In the genomic region with DNA sequence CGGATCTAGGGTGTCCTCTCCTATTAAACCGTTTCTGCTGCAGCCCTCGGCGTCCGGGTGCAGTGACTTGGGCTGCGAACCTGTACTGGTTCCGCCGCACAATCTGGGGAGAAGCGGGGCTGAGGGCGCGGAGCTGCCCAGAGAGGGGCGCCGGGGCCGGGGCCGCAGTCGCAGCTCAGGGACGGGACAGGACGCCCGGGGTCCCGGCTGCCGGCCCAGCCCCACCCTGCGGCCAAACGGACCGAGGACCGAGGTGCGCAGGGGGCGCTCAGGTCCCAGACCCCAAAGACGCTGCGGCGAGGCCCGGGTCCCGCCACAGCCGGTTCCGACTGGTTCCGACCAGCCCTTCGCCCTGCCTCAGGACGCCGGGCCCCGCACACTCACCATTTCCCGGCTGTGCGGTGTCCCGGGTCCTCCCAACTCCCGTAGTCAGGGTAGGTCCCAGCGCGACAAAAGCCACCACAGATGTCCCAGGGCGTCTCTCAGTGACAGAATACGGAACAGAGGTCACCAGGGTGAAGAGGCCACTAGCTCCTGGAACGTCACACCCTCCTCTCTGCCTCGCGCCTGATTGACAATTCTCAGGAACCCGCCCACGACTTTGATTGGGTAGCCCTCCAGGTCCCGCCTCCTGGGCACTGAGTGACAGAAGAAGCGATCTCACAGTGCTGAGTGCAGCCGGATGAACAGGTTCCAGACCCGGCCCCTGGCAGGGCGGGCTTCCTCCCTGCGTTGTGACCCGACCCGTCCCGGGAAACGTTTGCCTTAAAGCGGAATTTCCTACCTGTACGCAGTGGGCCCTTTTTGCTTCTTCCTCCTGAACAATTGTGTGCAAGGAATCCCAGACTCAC, we compare ENCODE assay signal across 1 cellular context.
TF ChIP-seq lines count a peak whose summit lies in the region.

ZNF44 (minus strand) TSS at position 576 of the 851 bp plus-strand sequence; CDS start at position 387, 189 bp downstream.

TF ChIP-seq in HepG2, 621 proteins besides CTCF, POLR2A, EP300 and RAD21 (continued from another document and continues in another):
- TF ChIP-seq, protein P1, sequence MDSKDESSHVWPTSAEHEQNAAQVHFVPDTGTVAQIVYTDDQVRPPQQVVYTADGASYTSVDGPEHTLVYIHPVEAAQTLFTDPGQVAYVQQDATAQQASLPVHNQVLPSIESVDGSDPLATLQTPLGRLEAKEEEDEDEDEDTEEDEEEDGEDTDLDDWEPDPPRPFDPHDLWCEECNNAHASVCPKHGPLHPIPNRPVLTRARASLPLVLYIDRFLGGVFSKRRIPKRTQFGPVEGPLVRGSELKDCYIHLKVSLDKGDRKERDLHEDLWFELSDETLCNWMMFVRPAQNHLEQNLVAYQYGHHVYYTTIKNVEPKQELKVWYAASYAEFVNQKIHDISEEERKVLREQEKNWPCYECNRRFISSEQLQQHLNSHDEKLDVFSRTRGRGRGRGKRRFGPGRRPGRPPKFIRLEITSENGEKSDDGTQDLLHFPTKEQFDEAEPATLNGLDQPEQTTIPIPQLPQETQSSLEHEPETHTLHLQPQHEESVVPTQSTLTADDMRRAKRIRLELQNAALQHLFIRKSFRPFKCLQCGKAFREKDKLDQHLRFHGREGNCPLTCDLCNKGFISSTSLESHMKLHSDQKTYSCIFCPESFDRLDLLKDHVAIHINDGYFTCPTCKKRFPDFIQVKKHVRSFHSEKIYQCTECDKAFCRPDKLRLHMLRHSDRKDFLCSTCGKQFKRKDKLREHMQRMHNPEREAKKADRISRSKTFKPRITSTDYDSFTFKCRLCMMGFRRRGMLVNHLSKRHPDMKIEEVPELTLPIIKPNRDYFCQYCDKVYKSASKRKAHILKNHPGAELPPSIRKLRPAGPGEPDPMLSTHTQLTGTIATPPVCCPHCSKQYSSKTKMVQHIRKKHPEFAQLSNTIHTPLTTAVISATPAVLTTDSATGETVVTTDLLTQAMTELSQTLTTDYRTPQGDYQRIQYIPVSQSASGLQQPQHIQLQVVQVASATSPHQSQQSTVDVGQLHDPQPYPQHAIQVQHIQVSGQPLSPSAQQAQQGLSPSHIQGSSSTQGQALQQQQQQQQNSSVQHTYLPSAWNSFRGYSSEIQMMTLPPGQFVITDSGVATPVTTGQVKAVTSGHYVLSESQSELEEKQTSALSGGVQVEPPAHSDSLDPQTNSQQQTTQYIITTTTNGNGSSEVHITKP (CRISPR knock-in tag; IDR thresholded peaks at IDR 0.05; ENCODE audit: low read depth) = no peak
- TF ChIP-seq SNAPC2 (CRISPR knock-in tag; IDR thresholded peaks at IDR 0.05) = 0 out of 2 replicates have a peak, but pooled peaks have one; percentile 32
- TF ChIP-seq, protein P2, sequence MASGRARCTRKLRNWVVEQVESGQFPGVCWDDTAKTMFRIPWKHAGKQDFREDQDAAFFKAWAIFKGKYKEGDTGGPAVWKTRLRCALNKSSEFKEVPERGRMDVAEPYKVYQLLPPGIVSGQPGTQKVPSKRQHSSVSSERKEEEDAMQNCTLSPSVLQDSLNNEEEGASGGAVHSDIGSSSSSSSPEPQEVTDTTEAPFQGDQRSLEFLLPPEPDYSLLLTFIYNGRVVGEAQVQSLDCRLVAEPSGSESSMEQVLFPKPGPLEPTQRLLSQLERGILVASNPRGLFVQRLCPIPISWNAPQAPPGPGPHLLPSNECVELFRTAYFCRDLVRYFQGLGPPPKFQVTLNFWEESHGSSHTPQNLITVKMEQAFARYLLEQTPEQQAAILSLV (CRISPR knock-in tag; IDR thresholded peaks at IDR 0.05; ENCODE audit: borderline replicate concordance) = no peak
- no peak for TF ChIP-seq NCOA1 (CRISPR knock-in tag; IDR thresholded peaks at IDR 0.05)
- 0 out of 2 replicates have a peak, but pooled peaks have one; percentile 39 for TF ChIP-seq ZNF770 (CRISPR knock-in tag; IDR thresholded peaks at IDR 0.05)
- TF ChIP-seq, protein P3, sequence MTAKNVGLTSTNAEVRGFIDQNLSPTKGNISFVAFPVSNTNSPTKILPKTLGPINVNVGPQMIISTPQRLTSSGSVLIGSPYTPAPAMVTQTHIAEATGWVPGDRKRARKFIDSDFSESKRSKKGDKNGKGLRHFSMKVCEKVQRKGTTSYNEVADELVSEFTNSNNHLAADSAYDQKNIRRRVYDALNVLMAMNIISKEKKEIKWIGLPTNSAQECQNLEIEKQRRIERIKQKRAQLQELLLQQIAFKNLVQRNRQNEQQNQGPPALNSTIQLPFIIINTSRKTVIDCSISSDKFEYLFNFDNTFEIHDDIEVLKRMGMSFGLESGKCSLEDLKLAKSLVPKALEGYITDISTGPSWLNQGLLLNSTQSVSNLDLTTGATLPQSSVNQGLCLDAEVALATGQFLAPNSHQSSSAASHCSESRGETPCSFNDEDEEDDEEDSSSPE (CRISPR knock-in tag; IDR thresholded peaks at IDR 0.05) = no peak
- TF ChIP-seq GATAD1 (CRISPR knock-in tag; IDR thresholded peaks at IDR 0.05) = 0 out of 2 replicates have a peak, but pooled peaks have one; percentile 53
- TF ChIP-seq GTF3A (CRISPR knock-in tag; conservative IDR thresholded peaks at IDR 0.05) = no peak
- TF ChIP-seq NKX3-1 (CRISPR knock-in tag; IDR thresholded peaks at IDR 0.05) = no peak
- TF ChIP-seq ZNF570 (CRISPR knock-in tag; IDR thresholded peaks at IDR 0.05; ENCODE audit: borderline replicate concordance) = no peak
- no peak for TF ChIP-seq HNRNPH1 (optimal IDR thresholded peaks at IDR 0.05; ENCODE audit: low read depth, low read length)
- TF ChIP-seq, protein P4, sequence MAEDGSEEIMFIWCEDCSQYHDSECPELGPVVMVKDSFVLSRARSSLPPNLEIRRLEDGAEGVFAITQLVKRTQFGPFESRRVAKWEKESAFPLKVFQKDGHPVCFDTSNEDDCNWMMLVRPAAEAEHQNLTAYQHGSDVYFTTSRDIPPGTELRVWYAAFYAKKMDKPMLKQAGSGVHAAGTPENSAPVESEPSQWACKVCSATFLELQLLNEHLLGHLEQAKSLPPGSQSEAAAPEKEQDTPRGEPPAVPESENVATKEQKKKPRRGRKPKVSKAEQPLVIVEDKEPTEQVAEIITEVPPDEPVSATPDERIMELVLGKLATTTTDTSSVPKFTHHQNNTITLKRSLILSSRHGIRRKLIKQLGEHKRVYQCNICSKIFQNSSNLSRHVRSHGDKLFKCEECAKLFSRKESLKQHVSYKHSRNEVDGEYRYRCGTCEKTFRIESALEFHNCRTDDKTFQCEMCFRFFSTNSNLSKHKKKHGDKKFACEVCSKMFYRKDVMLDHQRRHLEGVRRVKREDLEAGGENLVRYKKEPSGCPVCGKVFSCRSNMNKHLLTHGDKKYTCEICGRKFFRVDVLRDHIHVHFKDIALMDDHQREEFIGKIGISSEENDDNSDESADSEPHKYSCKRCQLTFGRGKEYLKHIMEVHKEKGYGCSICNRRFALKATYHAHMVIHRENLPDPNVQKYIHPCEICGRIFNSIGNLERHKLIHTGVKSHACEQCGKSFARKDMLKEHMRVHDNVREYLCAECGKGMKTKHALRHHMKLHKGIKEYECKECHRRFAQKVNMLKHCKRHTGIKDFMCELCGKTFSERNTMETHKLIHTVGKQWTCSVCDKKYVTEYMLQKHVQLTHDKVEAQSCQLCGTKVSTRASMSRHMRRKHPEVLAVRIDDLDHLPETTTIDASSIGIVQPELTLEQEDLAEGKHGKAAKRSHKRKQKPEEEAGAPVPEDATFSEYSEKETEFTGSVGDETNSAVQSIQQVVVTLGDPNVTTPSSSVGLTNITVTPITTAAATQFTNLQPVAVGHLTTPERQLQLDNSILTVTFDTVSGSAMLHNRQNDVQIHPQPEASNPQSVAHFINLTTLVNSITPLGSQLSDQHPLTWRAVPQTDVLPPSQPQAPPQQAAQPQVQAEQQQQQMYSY (CRISPR knock-in tag; IDR thresholded peaks at IDR 0.05) = no peak
- TF ChIP-seq ZFP41 (CRISPR knock-in tag; IDR thresholded peaks at IDR 0.05; ENCODE audit: borderline replicate concordance) = no peak
- TF ChIP-seq NFE2 (CRISPR knock-in tag; IDR thresholded peaks at IDR 0.05) = no peak
- no peak for TF ChIP-seq ZBTB8A (CRISPR knock-in tag; IDR thresholded peaks at IDR 0.05; ENCODE audit: borderline replicate concordance, low read depth)
- TF ChIP-seq NRL (CRISPR knock-in tag; IDR thresholded peaks at IDR 0.05; ENCODE audit: borderline replicate concordance) = no peak; the same call in 1 of the 2 replicates
- TF ChIP-seq FOSL1 (CRISPR knock-in tag; IDR thresholded peaks at IDR 0.05; ENCODE audit: borderline replicate concordance) = no peak
- TF ChIP-seq, protein P5, sequence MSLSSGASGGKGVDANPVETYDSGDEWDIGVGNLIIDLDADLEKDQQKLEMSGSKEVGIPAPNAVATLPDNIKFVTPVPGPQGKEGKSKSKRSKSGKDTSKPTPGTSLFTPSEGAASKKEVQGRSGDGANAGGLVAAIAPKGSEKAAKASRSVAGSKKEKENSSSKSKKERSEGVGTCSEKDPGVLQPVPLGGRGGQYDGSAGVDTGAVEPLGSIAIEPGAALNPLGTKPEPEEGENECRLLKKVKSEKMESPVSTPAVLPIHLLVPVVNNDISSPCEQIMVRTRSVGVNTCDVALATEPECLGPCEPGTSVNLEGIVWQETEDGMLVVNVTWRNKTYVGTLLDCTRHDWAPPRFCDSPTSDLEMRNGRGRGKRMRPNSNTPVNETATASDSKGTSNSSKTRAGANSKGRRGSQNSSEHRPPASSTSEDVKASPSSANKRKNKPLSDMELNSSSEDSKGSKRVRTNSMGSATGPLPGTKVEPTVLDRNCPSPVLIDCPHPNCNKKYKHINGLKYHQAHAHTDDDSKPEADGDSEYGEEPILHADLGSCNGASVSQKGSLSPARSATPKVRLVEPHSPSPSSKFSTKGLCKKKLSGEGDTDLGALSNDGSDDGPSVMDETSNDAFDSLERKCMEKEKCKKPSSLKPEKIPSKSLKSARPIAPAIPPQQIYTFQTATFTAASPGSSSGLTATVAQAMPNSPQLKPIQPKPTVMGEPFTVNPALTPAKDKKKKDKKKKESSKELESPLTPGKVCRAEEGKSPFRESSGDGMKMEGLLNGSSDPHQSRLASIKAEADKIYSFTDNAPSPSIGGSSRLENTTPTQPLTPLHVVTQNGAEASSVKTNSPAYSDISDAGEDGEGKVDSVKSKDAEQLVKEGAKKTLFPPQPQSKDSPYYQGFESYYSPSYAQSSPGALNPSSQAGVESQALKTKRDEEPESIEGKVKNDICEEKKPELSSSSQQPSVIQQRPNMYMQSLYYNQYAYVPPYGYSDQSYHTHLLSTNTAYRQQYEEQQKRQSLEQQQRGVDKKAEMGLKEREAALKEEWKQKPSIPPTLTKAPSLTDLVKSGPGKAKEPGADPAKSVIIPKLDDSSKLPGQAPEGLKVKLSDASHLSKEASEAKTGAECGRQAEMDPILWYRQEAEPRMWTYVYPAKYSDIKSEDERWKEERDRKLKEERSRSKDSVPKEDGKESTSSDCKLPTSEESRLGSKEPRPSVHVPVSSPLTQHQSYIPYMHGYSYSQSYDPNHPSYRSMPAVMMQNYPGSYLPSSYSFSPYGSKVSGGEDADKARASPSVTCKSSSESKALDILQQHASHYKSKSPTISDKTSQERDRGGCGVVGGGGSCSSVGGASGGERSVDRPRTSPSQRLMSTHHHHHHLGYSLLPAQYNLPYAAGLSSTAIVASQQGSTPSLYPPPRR (CRISPR knock-in tag; IDR thresholded peaks at IDR 0.05; ENCODE audit: borderline replicate concordance) = no peak
- peak; percentile 62 for TF ChIP-seq ELF1 (CRISPR knock-in tag; IDR thresholded peaks at IDR 0.05)
- TF ChIP-seq SIN3B (IDR thresholded peaks at IDR 0.05; ENCODE audit: low read length) = no peak
- no peak for TF ChIP-seq ZNF670 (CRISPR knock-in tag; IDR thresholded peaks at IDR 0.05; ENCODE audit: borderline replicate concordance)
- TF ChIP-seq ZNF616 (CRISPR knock-in tag; IDR thresholded peaks at IDR 0.05; ENCODE audit: low read depth) = no peak
- peak; percentile 91; the same call in 1 of the 2 replicates for TF ChIP-seq ZNF598 (CRISPR knock-in tag; IDR thresholded peaks at IDR 0.05; ENCODE audit: borderline replicate concordance)
- no peak; the same call in 1 of the 2 replicates for TF ChIP-seq BCL6 (CRISPR knock-in tag; IDR thresholded peaks at IDR 0.05)
- no peak for TF ChIP-seq ZMAT3 (CRISPR knock-in tag; conservative IDR thresholded peaks at IDR 0.05)
- no peak for TF ChIP-seq ZNF678 (CRISPR knock-in tag; IDR thresholded peaks at IDR 0.05)
- 0 out of 2 replicates have a peak, but pooled peaks have one; percentile 49 for TF ChIP-seq ZNF672 (CRISPR knock-in tag; IDR thresholded peaks at IDR 0.05)
- TF ChIP-seq, protein P6, sequence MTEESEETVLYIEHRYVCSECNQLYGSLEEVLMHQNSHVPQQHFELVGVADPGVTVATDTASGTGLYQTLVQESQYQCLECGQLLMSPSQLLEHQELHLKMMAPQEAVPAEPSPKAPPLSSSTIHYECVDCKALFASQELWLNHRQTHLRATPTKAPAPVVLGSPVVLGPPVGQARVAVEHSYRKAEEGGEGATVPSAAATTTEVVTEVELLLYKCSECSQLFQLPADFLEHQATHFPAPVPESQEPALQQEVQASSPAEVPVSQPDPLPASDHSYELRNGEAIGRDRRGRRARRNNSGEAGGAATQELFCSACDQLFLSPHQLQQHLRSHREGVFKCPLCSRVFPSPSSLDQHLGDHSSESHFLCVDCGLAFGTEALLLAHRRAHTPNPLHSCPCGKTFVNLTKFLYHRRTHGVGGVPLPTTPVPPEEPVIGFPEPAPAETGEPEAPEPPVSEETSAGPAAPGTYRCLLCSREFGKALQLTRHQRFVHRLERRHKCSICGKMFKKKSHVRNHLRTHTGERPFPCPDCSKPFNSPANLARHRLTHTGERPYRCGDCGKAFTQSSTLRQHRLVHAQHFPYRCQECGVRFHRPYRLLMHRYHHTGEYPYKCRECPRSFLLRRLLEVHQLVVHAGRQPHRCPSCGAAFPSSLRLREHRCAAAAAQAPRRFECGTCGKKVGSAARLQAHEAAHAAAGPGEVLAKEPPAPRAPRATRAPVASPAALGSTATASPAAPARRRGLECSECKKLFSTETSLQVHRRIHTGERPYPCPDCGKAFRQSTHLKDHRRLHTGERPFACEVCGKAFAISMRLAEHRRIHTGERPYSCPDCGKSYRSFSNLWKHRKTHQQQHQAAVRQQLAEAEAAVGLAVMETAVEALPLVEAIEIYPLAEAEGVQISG (CRISPR knock-in tag; IDR thresholded peaks at IDR 0.05) = peak; percentile 70; the same call in 1 of the 2 replicates
- no peak for TF ChIP-seq TEAD2 (CRISPR knock-in tag; IDR thresholded peaks at IDR 0.05)
- no peak for TF ChIP-seq ZMYM2 (CRISPR knock-in tag; IDR thresholded peaks at IDR 0.05)
- TF ChIP-seq PRPF4 (IDR thresholded peaks at IDR 0.05; ENCODE audit: low read depth, low read length, poor library complexity, severe bottlenecking) = no peak
- no peak; the same call in 1 of the 2 replicates for TF ChIP-seq ETV5 (CRISPR knock-in tag; IDR thresholded peaks at IDR 0.05; ENCODE audit: borderline replicate concordance)
- TF ChIP-seq KAT2B (IDR thresholded peaks at IDR 0.05; ENCODE audit: borderline replicate concordance, low read depth, low read length) = no peak
- TF ChIP-seq ETV6 (CRISPR knock-in tag; conservative IDR thresholded peaks at IDR 0.05) = no peak
- no peak for TF ChIP-seq ZNF225 (CRISPR knock-in tag; IDR thresholded peaks at IDR 0.05)
- TF ChIP-seq RFXANK (CRISPR knock-in tag; IDR thresholded peaks at IDR 0.05) = no peak
- no peak for TF ChIP-seq NFATC3 (CRISPR knock-in tag; IDR thresholded peaks at IDR 0.05)
- no peak for TF ChIP-seq FOXO1 (CRISPR knock-in tag; IDR thresholded peaks at IDR 0.05)
